In the genomic region with DNA sequence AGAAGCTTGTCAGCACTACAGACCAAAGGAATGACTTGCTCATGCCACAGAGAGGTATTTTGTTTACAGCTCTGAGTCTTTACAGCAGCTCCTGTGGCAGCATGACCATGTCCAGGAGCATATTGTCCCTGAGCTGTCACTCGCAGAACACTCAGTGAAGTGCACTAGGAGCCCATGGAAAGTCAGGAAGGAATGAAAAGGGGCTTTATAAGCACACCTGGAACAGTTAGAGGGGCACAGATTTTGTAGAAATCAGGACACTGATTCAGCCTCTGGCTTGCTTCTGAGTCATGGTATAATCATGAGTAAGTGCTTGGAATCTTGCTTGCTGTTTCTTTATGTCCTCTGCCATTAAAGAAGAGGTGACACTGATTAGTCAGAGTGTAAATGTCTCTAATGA, we compare ENCODE assay signal across 16 cellular contexts. TPM values are rescaled to one million over a fixed set of nuclear protein-coding genes. Genes with fewer than 3 reads are reported as not detected.
DNase-seq lines count a peak whose midpoint lies in the region; ATAC-seq and TF ChIP-seq lines count a peak whose summit lies in the region.
"Had no signal": no experiment of that assay in that cellular context is flagged by ENCODE, and none has a peak within 500 bp of the region (broad histone marks: within the 10 kb centered on the region; RNA-seq: fewer than 3 reads in every experiment).

No MANE protein-coding gene starts in this region.

- H3K27ac ChIP-seq in Panc1 (ENCODE audit: low read length) = no peak overlapping the region
- H3K27ac ChIP-seq: coronary artery, left ventricle myocardium inferior had no signal

- CTCF ChIA-PET in Panc1 (lab: Charles Lee) = no interaction called here

- POLR2A ChIA-PET in Panc1 (lab: Charles Lee) = interaction anchor here (0.6 kb wide), 1 partner anchor 331 kb away, joined by 3 read pairs; no protein-coding TSS in a partner anchor

- H3K27ac Mint-ChIP-seq in chondrocyte (ENCODE audit: unreplicated experiment) (peak overlapping the region; percentile 94), osteocyte (ENCODE audit: unreplicated experiment) (peak overlapping the region; percentile 38), glutamatergic neuron (ENCODE audit: unreplicated experiment) (no peak overlapping the region)
- H3K27ac Mint-ChIP-seq: activated T-helper 2 cell treated with anti-CD3 and anti-CD28 coated beads, Interferon-gamma antibody, Interleukin-2, Interleukin-4, amounts not matched to agents 10 μg/mL and 5 μg/mL and 100 μg/mL, durations not matched to agents 14 hours and 24 hours and 36 hours; IgD-negative memory B cell had no signal

- H3K9me3 ChIP-seq in Panc1 (ENCODE audit: control insufficient read depth, insufficient read depth, low read depth, low read length) = no peaks in the 10 kb centered on the region
- H3K9me3 ChIP-seq: left ventricle myocardium inferior had no signal

- no peak for DNase-seq in activated CD4-positive, CD25-positive, alpha-beta regulatory T cell (lab: John Stamatoyannopoulos, UW)
- DNase-seq in Panc1 (ENCODE audit: low read depth, low spot score) = no peak
- no peak for DNase-seq in chondrocyte (ENCODE audit: low spot score)
- DNase-seq in osteocyte (ENCODE audit: extremely low spot score, unreplicated experiment) = no peak
- no peak for DNase-seq in glutamatergic neuron
- DNase-seq in NOMO-1 treated with DMSO at 0.1 percent for 48 hours (lab: John Stamatoyannopoulos, UW; ENCODE audit: unreplicated experiment) = no peak
- DNase-seq: 8988T; activated CD4-positive, alpha-beta T cell treated with anti-CD3 and anti-CD28 coated beads for 4 hours; left ventricle myocardium inferior; NCI-H187; NCI-H82 had no signal

- no peaks in the 10 kb centered on the region for H3K9me3 Mint-ChIP-seq in chondrocyte (ENCODE audit: low read depth)
- no peaks in the 10 kb centered on the region for H3K9me3 Mint-ChIP-seq in osteocyte (ENCODE audit: unreplicated experiment)
- no peaks in the 10 kb centered on the region for H3K9me3 Mint-ChIP-seq in glutamatergic neuron (ENCODE audit: unreplicated experiment)
- H3K9me3 Mint-ChIP-seq: activated T-helper 2 cell treated with anti-CD3 and anti-CD28 coated beads, Interferon-gamma antibody, Interleukin-2, Interleukin-4, amounts not matched to agents 10 μg/mL and 5 μg/mL and 100 μg/mL, durations not matched to agents 14 hours and 24 hours and 36 hours; IgD-negative memory B cell had no signal

- H3K36me3 ChIP-seq in Panc1 (ENCODE audit: control insufficient read depth, insufficient read depth, low read length) = peaks cover 2% of the 10 kb centered on the region; the same call in 1 of the 2 replicates

- BruUV-seq in Panc1 (replicated peaks; lab: Mats Ljungman, UMichigan) = no TSS peak

- in situ Hi-C loops in Panc1 (cut with HindIII; ENCODE audit: low pct_unique_long_range_greater_than_20kb, low sequenced_read_pairs) = no loop called here

- ATAC-seq in activated CD4-positive, CD25-positive, alpha-beta regulatory T cell treated with anti-CD3 and anti-CD28 coated beads, Interleukin-2, amount 50 U/mL, for 24 hours = peak; percentile 88 to 93
- ATAC-seq in Panc1 = peak; percentile 81
- no peak for ATAC-seq in HG03565 (IDR thresholded peaks at IDR 0.05; ENCODE audit: unreplicated experiment)

- no peaks in the 10 kb centered on the region for H3K27me3 ChIP-seq in Panc1 (ENCODE audit: control insufficient read depth, insufficient read depth, low read length)

- H3K27me3 Mint-ChIP-seq in chondrocyte (ENCODE audit: low read depth) (no peaks in the 10 kb centered on the region), osteocyte (ENCODE audit: unreplicated experiment) (no peaks in the 10 kb centered on the region), glutamatergic neuron (ENCODE audit: unreplicated experiment) (no peaks in the 10 kb centered on the region)
- H3K27me3 Mint-ChIP-seq: IgD-negative memory B cell had no signal

- no peak for TF ChIP-seq CTCF in Panc1 (IDR thresholded peaks at IDR 0.05)
- TF ChIP-seq CTCF in chondrocyte (IDR thresholded peaks at IDR 0.05) = no peak
- TF ChIP-seq CTCF in osteocyte (IDR thresholded peaks at IDR 0.05) = no peak
- no peak for TF ChIP-seq CTCF in glutamatergic neuron (IDR thresholded peaks at IDR 0.05; ENCODE audit: partially characterized antibody, unreplicated experiment)

- H3K4me1 Mint-ChIP-seq in chondrocyte (ENCODE audit: low read depth) = peaks cover 20% of the 10 kb centered on the region
- H3K4me1 Mint-ChIP-seq in osteocyte (ENCODE audit: unreplicated experiment) = peaks cover 5% of the 10 kb centered on the region
- H3K4me1 Mint-ChIP-seq in glutamatergic neuron (ENCODE audit: low read depth, unreplicated experiment) = no peaks in the 10 kb centered on the region

- H3K4me3 Mint-ChIP-seq in chondrocyte (ENCODE audit: unreplicated experiment) (no peak overlapping the region), osteocyte (ENCODE audit: unreplicated experiment) (no peak overlapping the region), glutamatergic neuron (ENCODE audit: unreplicated experiment) (no peak overlapping the region)
- H3K4me3 Mint-ChIP-seq: IgD-negative memory B cell had no signal

- no peaks in the 10 kb centered on the region; the same call in 1 of the 2 replicates for H3K4me1 ChIP-seq in Panc1 (ENCODE audit: control insufficient read depth, insufficient read depth, low read length)

- H3K4me3 ChIP-seq in Panc1 (ENCODE audit: low read depth in 2 of 2, low read length in 2 of 2) = no peak overlapping the region
- H3K4me3 ChIP-seq: coronary artery, left ventricle myocardium inferior had no signal

- intact Hi-C loops in Panc1 (cut with micrococcal nuclease; ENCODE audit: unreplicated experiment) = no loop called here

- H3K36me3 Mint-ChIP-seq in chondrocyte (ENCODE audit: low read depth) = peaks cover 11% of the 10 kb centered on the region
- peaks cover 26% of the 10 kb centered on the region for H3K36me3 Mint-ChIP-seq in osteocyte (ENCODE audit: unreplicated experiment)
- H3K36me3 Mint-ChIP-seq in glutamatergic neuron (ENCODE audit: unreplicated experiment) = peaks cover 4% of the 10 kb centered on the region

RNA-seq across cellular contexts. Expression of gene TADA2A, which starts 41.0 kb away (rescaled TPM):
- total RNA-seq in Panc1 (2021; ENCODE audit: unreplicated experiment) = 11.4 TPM
- polyA plus RNA-seq in Panc1 (2012; ENCODE audit: insufficient read length) = 5.5 TPM
- total RNA-seq in chondrocyte = 15.1 to 17.0 TPM (median 16.9 TPM) in 3 replicates
- total RNA-seq in osteocyte = 20.2 and 20.4 TPM in 2 replicates
- 30.6 TPM for total RNA-seq in glutamatergic neuron (ENCODE audit: unreplicated experiment)

RNA-seq across cellular contexts. Expression of gene ACACA, which starts 41.0 kb away (rescaled TPM):
- total RNA-seq in Panc1 (2021; ENCODE audit: unreplicated experiment) (131 TPM), chondrocyte (76.5 to 82.7 TPM (median 77.1 TPM) in 3 replicates), osteocyte (63.5 and 63.8 TPM in 2 replicates), glutamatergic neuron (ENCODE audit: unreplicated experiment) (145 TPM)
- 54.5 TPM for polyA plus RNA-seq in Panc1 (2012; ENCODE audit: insufficient read length)

RNA-seq across cellular contexts. Expression of gene DUSP14, which starts 42.0 kb away (rescaled TPM):
- 23.1 TPM for total RNA-seq in Panc1 (2021; ENCODE audit: unreplicated experiment)
- 21.7 TPM for polyA plus RNA-seq in Panc1 (2012; ENCODE audit: insufficient read length)
- 33.6 to 37.3 TPM (median 34.7 TPM) in 3 replicates for total RNA-seq in chondrocyte
- 34.4 and 35.7 TPM in 2 replicates for total RNA-seq in osteocyte
- total RNA-seq in glutamatergic neuron (ENCODE audit: unreplicated experiment) = 10.0 TPM
